ENCODE assay signal across 12 cellular contexts in genomic region chr1:161199506-161200119, GRCh38. TPM values are rescaled to one million over a fixed set of nuclear protein-coding genes. Genes with fewer than 3 reads are reported as not detected.
DNase-seq lines count a peak whose midpoint lies in the region; ATAC-seq, FAIRE-seq and TF ChIP-seq lines count a peak whose summit lies in the region.
"Had no signal": no experiment of that assay in that cellular context is flagged by ENCODE, and none has a peak within 500 bp of the region (broad histone marks: within the 10 kb centered on the region; RNA-seq: fewer than 3 reads in every experiment).

No MANE protein-coding gene starts in this region.

- H4K20me1 ChIP-seq in SK-N-SH (ENCODE audit: insufficient read depth) (no peaks in the 10 kb centered on the region), HepG2 (ENCODE audit: insufficient read depth, low read length) (no peaks in the 10 kb centered on the region)

- no peak for TF ChIP-seq POLR2A in HepG2 (IDR thresholded peaks at IDR 0.05; ENCODE audit: insufficient read depth in 1 of 2, low read depth in 2 of 2, low read length in 2 of 2)

- TF ChIP-seq EP300 in SK-N-SH (IDR thresholded peaks at IDR 0.05; ENCODE audit: borderline replicate concordance in 1 of 2, low read depth in 1 of 2, low read length in 1 of 2) (no peak), HepG2 (IDR thresholded peaks at IDR 0.05; ENCODE audit: low read depth in 2 of 2, low read length in 2 of 2) (no peak), HepG2 (CRISPR knock-in tag; IDR thresholded peaks at IDR 0.05; ENCODE audit: borderline replicate concordance) (no peak)

- H3K9ac ChIP-seq in SK-N-SH: no peak overlapping the region
- H3K9ac ChIP-seq in HepG2 (ENCODE audit: insufficient read depth, low read depth, low read length): peak overlapping the region; percentile 56; the same call in 1 of the 2 replicates
- peak overlapping the region in 1 of 2 donors; percentile 80 for H3K9ac ChIP-seq in stomach smooth muscle (ENCODE audit: low read length in 2 of 2)

- H3K36me3 ChIP-seq in SK-N-SH (replicated peaks in 1 of 2; ENCODE audit: control insufficient read depth in 1 of 2, insufficient read depth in 2 of 2, low read length in 1 of 2): peaks cover 10 to 15% of the 10 kb centered on the region in 2 experiments
- H3K36me3 ChIP-seq in HepG2 (replicated peaks in 1 of 2; ENCODE audit: control insufficient read depth in 1 of 2, insufficient read depth in 2 of 2, low read length in 2 of 2): peaks cover 0 to 14% of the 10 kb centered on the region in 2 experiments; a peak in 3 of 5 replicates
- peaks cover 0 to 13% of the 10 kb centered on the region in 2 donors for H3K36me3 ChIP-seq in stomach smooth muscle (ENCODE audit: control insufficient read depth in 2 of 2, insufficient read depth in 2 of 2, low read length in 2 of 2)

- TF ChIP-seq CTCF in SK-N-SH (IDR thresholded peaks at IDR 0.05) (no peak), HepG2 (CRISPR knock-in tag; IDR thresholded peaks at IDR 0.05) (no peak)

- peak overlapping the region; percentile 79; the same call in 1 of the 2 replicates for H3K4me2 ChIP-seq in SK-N-SH
- peak overlapping the region; percentile 98 for H3K4me2 ChIP-seq in HepG2 (ENCODE audit: low read depth, low read length)

- TF ChIP-seq RAD21 in SK-N-SH (IDR thresholded peaks at IDR 0.05; ENCODE audit: low read length): no peak
- no peak for TF ChIP-seq RAD21 in HepG2 (CRISPR knock-in tag; IDR thresholded peaks at IDR 0.05)

- no peaks in the 10 kb centered on the region for H3K27me3 ChIP-seq in SK-N-SH (ENCODE audit: insufficient read depth)
- H3K27me3 ChIP-seq in HepG2 (ENCODE audit: control insufficient read depth in 1 of 2, insufficient read depth in 2 of 2, low read length in 2 of 2): no peaks in the 10 kb centered on the region; a peak in 1 of 5 replicates
- no peaks in the 10 kb centered on the region for H3K27me3 ChIP-seq in stomach smooth muscle (ENCODE audit: control insufficient read depth in 1 of 2, insufficient read depth in 2 of 2, low read length in 2 of 2)
- H3K27me3 ChIP-seq: SJSA1 had no signal

- no peaks in the 10 kb centered on the region for H3K9me3 ChIP-seq in SK-N-SH
- H3K9me3 ChIP-seq in HepG2 (ENCODE audit: low read length): no peaks in the 10 kb centered on the region
- H3K9me3 ChIP-seq in stomach smooth muscle (ENCODE audit: control insufficient read depth in 2 of 2, low read length in 2 of 2): no peaks in the 10 kb centered on the region
- H3K9me3 ChIP-seq: SJSA1 had no signal

- POLR2A ChIA-PET in SK-N-SH (lab: Yijun Ruan, JAX): no interaction called here
- POLR2A ChIA-PET in HepG2 (lab: Yijun Ruan, JAX): interaction anchor here (1.2 to 3.5 kb wide), 7 partner anchors 19 to 190 kb away, joined by 3 to 44 read pairs (median 8); partner anchors contain the start of genes APOA2, CFAP126, SDHC and TOMM40L

- DNase-seq in SK-N-SH: no peak
- no peak for DNase-seq in HepG2 (ENCODE audit: low spot score)
- no peak for DNase-seq in urothelium cell line (ENCODE audit: low spot score)
- DNase-seq in stimulated activated CD4-positive, alpha-beta T cell treated with anti-CD3 and anti-CD28 coated beads, Interleukin-4, amount 100 ng/mL, for 1 hour: no peak

- CTCF ChIA-PET in SK-N-SH (lab: Yijun Ruan, JAX): interaction anchor here (2.0 to 3.2 kb wide), 2 partner anchors 27 to 33 kb away, joined by 7 to 13 read pairs; partner anchors contain the start of genes PPOX and TOMM40L
- CTCF ChIA-PET in HepG2 (lab: Yijun Ruan, JAX; ENCODE audit: low intra/inter-chr PET ratio, low total read pairs): no interaction called here

- H3K79me2 ChIP-seq in SK-N-SH (ENCODE audit: insufficient read depth) (peaks cover 24% of the 10 kb centered on the region), HepG2 (ENCODE audit: insufficient read depth, low read length) (peaks cover 20% of the 10 kb centered on the region)

- H3K4me3 ChIP-seq in SK-N-SH (ENCODE audit: low read depth in 2 of 2, low read length in 1 of 2) (no peak overlapping the region), HepG2 (replicated peaks in 1 of 3; ENCODE audit: insufficient read depth in 1 of 3, low read depth in 2 of 3, low read length in 3 of 3) (peak overlapping the region; percentile 23 to 85 (median 56); a peak in 5 of 6 replicates), stomach smooth muscle (ENCODE audit: low read length in 2 of 2) (peak overlapping the region in 1 of 2 donors; percentile 34)
- H3K4me3 ChIP-seq: GM12878, SJSA1 had no signal

- peak overlapping the region; percentile 94; the same call in 1 of the 2 replicates for H2AFZ ChIP-seq in SK-N-SH (ENCODE audit: low read depth)
- H2AFZ ChIP-seq in HepG2 (ENCODE audit: low read length): no peak overlapping the region

- no peaks in the 10 kb centered on the region for H3K9me2 ChIP-seq in SK-N-SH

- peaks cover 8% of the 10 kb centered on the region for H3F3A ChIP-seq in SK-N-SH (replicated peaks; ENCODE audit: insufficient read depth)

- no peak for ATAC-seq in SK-N-SH treated with all-trans-retinoic acid at 6 μM for 48 hours
- ATAC-seq in HepG2: no peak
- ATAC-seq in GM21360 (IDR thresholded peaks at IDR 0.05; ENCODE audit: unreplicated experiment): no peak
- ATAC-seq: GM12878 had no signal

- no TSS peak for BruUV-seq in HepG2 (replicated peaks; lab: Mats Ljungman, UMichigan)

- no peak for FAIRE-seq in HepG2 (lab: Jason Lieb, UNC)
- FAIRE-seq in urothelium cell line (lab: Jason Lieb, UNC): no peak
- FAIRE-seq: A204.1, GM12878 had no signal

- H3K4me1 ChIP-seq in SK-N-SH (ENCODE audit: control insufficient read depth in 1 of 2, insufficient read depth in 2 of 2, low read depth in 1 of 2, low read length in 1 of 2): peaks cover 33 to 77% of the 10 kb centered on the region in 2 experiments
- peaks cover 74% of the 10 kb centered on the region for H3K4me1 ChIP-seq in HepG2 (ENCODE audit: insufficient read depth, low read length)
- peaks cover 69% of the 10 kb centered on the region for H3K4me1 ChIP-seq in stomach smooth muscle (ENCODE audit: control insufficient read depth, insufficient read depth, low read length)

- intact Hi-C loops in HepG2 (cut with micrococcal nuclease; ENCODE audit: unreplicated experiment): no loop called here

- H3K27ac ChIP-seq in SK-N-SH (ENCODE audit: low read depth in 2 of 2, low read length in 1 of 2) (peak overlapping the region in 1 of 2 experiments; percentile 99; a peak in 2 of 4 replicates), adipose tissue (ENCODE audit: low read depth, low read length) (peak overlapping the region; percentile 97), HepG2 (ENCODE audit: extremely low read length, insufficient read depth, low read length) (no peak overlapping the region), stomach smooth muscle (ENCODE audit: low read length) (peak overlapping the region; percentile 99)
- H3K27ac ChIP-seq: SJSA1 had no signal

- in situ Hi-C loops in HepG2 (cut with HindIII; ENCODE audit: extremely low pct_ligation_motif_present, low pct_unique_long_range_greater_than_20kb): loop anchor here (5.0 kb wide), 1 partner anchor 183 kb away; no protein-coding TSS in a partner anchor

- 69% methylated on average over 5 of the region's 5 CpGs for WGBS in SK-N-SH (ENCODE audit: low lambda C conversion rate)
- 22 to 59% (median 38%) methylated on average over 5 of the region's 5 CpGs for WGBS in adipose tissue, 3 donors
- WGBS in HepG2 (ENCODE audit: low lambda C conversion rate): 57% methylated on average over 5 of the region's 5 CpGs

RNA-seq across cellular contexts. Expression of gene ADAMTS4, which starts 0.8 kb away (rescaled TPM):
- polyA plus RNA-seq in SK-N-SH (2012; rRNA removed) (1.2 and 1.6 TPM in 2 replicates), adipose tissue (100 to 1,000 TPM in 1 of 3 donors, 10 to 100 TPM in 1, 1 to 10 TPM in 1; 5.9 to 188 (median 37.3) TPM), HepG2 (2011; rRNA removed) (0.51 and 0.56 TPM in 2 replicates)
- 0.59 and 1.0 TPM in 2 replicates for polyA plus RNA-seq in SK-N-SH (2012; cell fraction: cytosol; rRNA removed)
- polyA plus RNA-seq in SK-N-SH (2012; cell fraction: nucleus; rRNA removed): 1.5 and 2.0 TPM in 2 replicates
- total RNA-seq in HepG2 (2016; rRNA removed; fragmentation: Illumina TruSeq; extraction: Trizol): 0.73 and 1.7 TPM in 2 replicates
- total RNA-seq in HepG2 (2016; cell fraction: cytosol; rRNA removed; fragmentation: Illumina TruSeq; extraction: Trizol; ENCODE audit: low read depth): 0.10 and 0.18 TPM in 2 replicates
- total RNA-seq in HepG2 (2016; cell fraction: insoluble cytoplasmic fraction; rRNA removed; fragmentation: Illumina TruSeq; extraction: Trizol): 0.56 and 0.93 TPM in 2 replicates
- total RNA-seq in HepG2 (2016; cell fraction: membrane; rRNA removed; fragmentation: Illumina TruSeq; extraction: Trizol): 0.14 and 0.62 TPM in 2 replicates
- 1.6 and 2.4 TPM in 2 replicates for total RNA-seq in HepG2 (2016; cell fraction: nucleus; rRNA removed; fragmentation: Illumina TruSeq; extraction: Trizol)
- 0.26 and 0.35 TPM in 2 replicates for polyA plus RNA-seq in HepG2 (2011; cell fraction: cytosol; rRNA removed)
- 1.1 and 1.3 TPM in 2 replicates for polyA plus RNA-seq in HepG2 (2011; cell fraction: nucleus; rRNA removed)
- polyA plus RNA-seq in HepG2 (2012): 0.31 and 0.45 TPM in 2 replicates
- 0.01 TPM in 1 of 2 replicates, not detected in the other for polyA plus RNA-seq in HepG2 (2016; cell fraction: cytosol; fragmentation: Illumina TruSeq; extraction: Trizol; ENCODE audit: low read depth)
- 0.37 and 0.45 TPM in 2 replicates for polyA plus RNA-seq in HepG2 (2016; cell fraction: insoluble cytoplasmic fraction; fragmentation: Illumina TruSeq; extraction: Trizol; ENCODE audit: low read depth)
- polyA plus RNA-seq in HepG2 (2016; cell fraction: membrane; fragmentation: Illumina TruSeq; extraction: Trizol; ENCODE audit: low read depth): 0.03 and 0.30 TPM in 2 replicates
- polyA plus RNA-seq in HepG2 (2016; cell fraction: nucleus; fragmentation: Illumina TruSeq; extraction: Trizol; ENCODE audit: insufficient read depth, low read depth): 1.0 and 2.5 TPM in 2 replicates
- 0.87 and 3.5 TPM in 2 replicates for polyA minus RNA-seq in HepG2 (2011; rRNA and poly(A)+ RNA removed; ENCODE audit: low replicate concordance)
- polyA minus RNA-seq in HepG2 (2011; cell fraction: cytosol; rRNA and poly(A)+ RNA removed): 0.69 and 0.97 TPM in 2 replicates
- polyA minus RNA-seq in HepG2 (2011; cell fraction: nucleus; rRNA and poly(A)+ RNA removed): 1.8 and 2.2 TPM in 2 replicates
- total RNA-seq: SJSA1 had no signal

RNA-seq across cellular contexts. Expression of gene NDUFS2, which starts 2.6 kb away (rescaled TPM):
- polyA plus RNA-seq in SK-N-SH (2012; rRNA removed): 203 and 210 TPM in 2 replicates
- polyA plus RNA-seq in SK-N-SH (2012; cell fraction: cytosol; rRNA removed): 190 and 238 TPM in 2 replicates
- 163 and 183 TPM in 2 replicates for polyA plus RNA-seq in SK-N-SH (2012; cell fraction: nucleus; rRNA removed)
- polyA plus RNA-seq in adipose tissue: 100 to 1,000 TPM in 1 of 3 donors, 10 to 100 TPM in 2; 68.4 to 163 (median 86.3) TPM
- total RNA-seq in HepG2 (2016; rRNA removed; fragmentation: Illumina TruSeq; extraction: Trizol): 118 and 129 TPM in 2 replicates
- 18.0 and 20.7 TPM in 2 replicates for total RNA-seq in HepG2 (2016; cell fraction: cytosol; rRNA removed; fragmentation: Illumina TruSeq; extraction: Trizol; ENCODE audit: low read depth)
- 121 and 133 TPM in 2 replicates for total RNA-seq in HepG2 (2016; cell fraction: insoluble cytoplasmic fraction; rRNA removed; fragmentation: Illumina TruSeq; extraction: Trizol)
- 28.4 and 30.2 TPM in 2 replicates for total RNA-seq in HepG2 (2016; cell fraction: membrane; rRNA removed; fragmentation: Illumina TruSeq; extraction: Trizol)
- 63.0 and 65.1 TPM in 2 replicates for total RNA-seq in HepG2 (2016; cell fraction: nucleus; rRNA removed; fragmentation: Illumina TruSeq; extraction: Trizol)
- 70.1 and 89.9 TPM in 2 replicates for polyA plus RNA-seq in HepG2 (2011; rRNA removed)
- polyA plus RNA-seq in HepG2 (2011; cell fraction: cytosol; rRNA removed): 52.3 and 72.4 TPM in 2 replicates
- polyA plus RNA-seq in HepG2 (2011; cell fraction: nucleus; rRNA removed): 87.4 and 104 TPM in 2 replicates
- 117 and 118 TPM in 2 replicates for polyA plus RNA-seq in HepG2 (2012)
- 14.3 and 16.0 TPM in 2 replicates for polyA plus RNA-seq in HepG2 (2016; cell fraction: cytosol; fragmentation: Illumina TruSeq; extraction: Trizol; ENCODE audit: low read depth)
- polyA plus RNA-seq in HepG2 (2016; cell fraction: insoluble cytoplasmic fraction; fragmentation: Illumina TruSeq; extraction: Trizol; ENCODE audit: low read depth): 134 and 145 TPM in 2 replicates
- 18.1 and 20.3 TPM in 2 replicates for polyA plus RNA-seq in HepG2 (2016; cell fraction: membrane; fragmentation: Illumina TruSeq; extraction: Trizol; ENCODE audit: low read depth)
- 89.9 and 92.0 TPM in 2 replicates for polyA plus RNA-seq in HepG2 (2016; cell fraction: nucleus; fragmentation: Illumina TruSeq; extraction: Trizol; ENCODE audit: insufficient read depth, low read depth)
- polyA minus RNA-seq in HepG2 (2011; rRNA and poly(A)+ RNA removed; ENCODE audit: low replicate concordance): 158 and 259 TPM in 2 replicates
- 53.5 and 76.1 TPM in 2 replicates for polyA minus RNA-seq in HepG2 (2011; cell fraction: cytosol; rRNA and poly(A)+ RNA removed)
- 67.2 and 85.7 TPM in 2 replicates for polyA minus RNA-seq in HepG2 (2011; cell fraction: nucleus; rRNA and poly(A)+ RNA removed)

RNA-seq across cellular contexts. Expression of gene FCER1G, which starts 15.5 kb away (rescaled TPM):
- polyA plus RNA-seq in SK-N-SH (2012; rRNA removed) (0.34 and 0.61 TPM in 2 replicates), adipose tissue (100 to 1,000 TPM in 2 of 3 donors, 10 to 100 TPM in 1; 28.6 to 258 (median 227) TPM), HepG2 (2011; rRNA removed) (4.7 and 6.4 TPM in 2 replicates)
- polyA plus RNA-seq in SK-N-SH (2012; cell fraction: cytosol; rRNA removed): 0.15 and 0.17 TPM in 2 replicates
- 1.1 and 1.2 TPM in 2 replicates for polyA plus RNA-seq in SK-N-SH (2012; cell fraction: nucleus; rRNA removed)
- total RNA-seq in HepG2 (2016; rRNA removed; fragmentation: Illumina TruSeq; extraction: Trizol): 1.3 and 1.5 TPM in 2 replicates
- 2.0 and 3.3 TPM in 2 replicates for total RNA-seq in HepG2 (2016; cell fraction: cytosol; rRNA removed; fragmentation: Illumina TruSeq; extraction: Trizol; ENCODE audit: low read depth)
- 0.74 and 1.1 TPM in 2 replicates for total RNA-seq in HepG2 (2016; cell fraction: insoluble cytoplasmic fraction; rRNA removed; fragmentation: Illumina TruSeq; extraction: Trizol)
- 0.87 and 1.3 TPM in 2 replicates for total RNA-seq in HepG2 (2016; cell fraction: membrane; rRNA removed; fragmentation: Illumina TruSeq; extraction: Trizol)
- total RNA-seq in HepG2 (2016; cell fraction: nucleus; rRNA removed; fragmentation: Illumina TruSeq; extraction: Trizol): 1.1 TPM in 1 of 2 replicates, not detected in the other
- 3.0 and 4.5 TPM in 2 replicates for polyA plus RNA-seq in HepG2 (2011; cell fraction: cytosol; rRNA removed)
- polyA plus RNA-seq in HepG2 (2011; cell fraction: nucleus; rRNA removed): 2.7 and 3.0 TPM in 2 replicates
- 2.5 and 4.9 TPM in 2 replicates for polyA plus RNA-seq in HepG2 (2012)
- 1.8 and 2.9 TPM in 2 replicates for polyA plus RNA-seq in HepG2 (2016; cell fraction: cytosol; fragmentation: Illumina TruSeq; extraction: Trizol; ENCODE audit: low read depth)
- polyA plus RNA-seq in HepG2 (2016; cell fraction: insoluble cytoplasmic fraction; fragmentation: Illumina TruSeq; extraction: Trizol; ENCODE audit: low read depth): 3.0 and 3.5 TPM in 2 replicates
- 2.1 and 3.2 TPM in 2 replicates for polyA plus RNA-seq in HepG2 (2016; cell fraction: membrane; fragmentation: Illumina TruSeq; extraction: Trizol; ENCODE audit: low read depth)
- polyA plus RNA-seq in HepG2 (2016; cell fraction: nucleus; fragmentation: Illumina TruSeq; extraction: Trizol; ENCODE audit: insufficient read depth, low read depth): 3.8 and 3.9 TPM in 2 replicates
- polyA minus RNA-seq in HepG2 (2011; rRNA and poly(A)+ RNA removed; ENCODE audit: low replicate concordance): 3.2 TPM in 1 of 2 replicates, not detected in the other
- polyA minus RNA-seq in HepG2 (2011; cell fraction: cytosol; rRNA and poly(A)+ RNA removed): 1.2 TPM in 1 of 2 replicates, not detected in the other
- polyA minus RNA-seq in HepG2 (2011; cell fraction: nucleus; rRNA and poly(A)+ RNA removed): 2.4 and 2.5 TPM in 2 replicates

RNA-seq across cellular contexts. Expression of gene B4GALT3, which starts 22.3 kb away (rescaled TPM):
- 50.5 and 56.5 TPM in 2 replicates for polyA plus RNA-seq in SK-N-SH (2012; rRNA removed)
- 36.4 and 47.7 TPM in 2 replicates for polyA plus RNA-seq in SK-N-SH (2012; cell fraction: cytosol; rRNA removed)
- polyA plus RNA-seq in SK-N-SH (2012; cell fraction: nucleus; rRNA removed): 60.0 and 75.7 TPM in 2 replicates
- polyA plus RNA-seq in adipose tissue: 10 to 100 TPM; 23.7 to 36.1 (median 26.4) TPM
- total RNA-seq in HepG2 (2016; rRNA removed; fragmentation: Illumina TruSeq; extraction: Trizol): 26.7 and 35.6 TPM in 2 replicates
- total RNA-seq in HepG2 (2016; cell fraction: cytosol; rRNA removed; fragmentation: Illumina TruSeq; extraction: Trizol; ENCODE audit: low read depth): 39.7 and 51.0 TPM in 2 replicates
- 25.1 and 39.5 TPM in 2 replicates for total RNA-seq in HepG2 (2016; cell fraction: insoluble cytoplasmic fraction; rRNA removed; fragmentation: Illumina TruSeq; extraction: Trizol)
- 75.0 and 83.4 TPM in 2 replicates for total RNA-seq in HepG2 (2016; cell fraction: membrane; rRNA removed; fragmentation: Illumina TruSeq; extraction: Trizol)
- total RNA-seq in HepG2 (2016; cell fraction: nucleus; rRNA removed; fragmentation: Illumina TruSeq; extraction: Trizol): 20.7 and 25.9 TPM in 2 replicates
- 40.4 and 45.0 TPM in 2 replicates for polyA plus RNA-seq in HepG2 (2011; rRNA removed)
- 39.3 and 49.3 TPM in 2 replicates for polyA plus RNA-seq in HepG2 (2011; cell fraction: cytosol; rRNA removed)
- polyA plus RNA-seq in HepG2 (2011; cell fraction: nucleus; rRNA removed): 59.7 and 62.7 TPM in 2 replicates
- polyA plus RNA-seq in HepG2 (2012): 32.3 and 39.7 TPM in 2 replicates
- 63.3 and 71.3 TPM in 2 replicates for polyA plus RNA-seq in HepG2 (2016; cell fraction: cytosol; fragmentation: Illumina TruSeq; extraction: Trizol; ENCODE audit: low read depth)
- polyA plus RNA-seq in HepG2 (2016; cell fraction: insoluble cytoplasmic fraction; fragmentation: Illumina TruSeq; extraction: Trizol; ENCODE audit: low read depth): 30.8 and 33.0 TPM in 2 replicates
- polyA plus RNA-seq in HepG2 (2016; cell fraction: membrane; fragmentation: Illumina TruSeq; extraction: Trizol; ENCODE audit: low read depth): 80.0 and 82.5 TPM in 2 replicates
- 46.9 and 48.9 TPM in 2 replicates for polyA plus RNA-seq in HepG2 (2016; cell fraction: nucleus; fragmentation: Illumina TruSeq; extraction: Trizol; ENCODE audit: insufficient read depth, low read depth)
- 34.0 and 38.8 TPM in 2 replicates for polyA minus RNA-seq in HepG2 (2011; rRNA and poly(A)+ RNA removed; ENCODE audit: low replicate concordance)
- 15.9 and 20.7 TPM in 2 replicates for polyA minus RNA-seq in HepG2 (2011; cell fraction: cytosol; rRNA and poly(A)+ RNA removed)
- 11.6 and 17.4 TPM in 2 replicates for polyA minus RNA-seq in HepG2 (2011; cell fraction: nucleus; rRNA and poly(A)+ RNA removed)

RNA-seq across cellular contexts. Expression of gene APOA2, which starts 23.8 kb away (rescaled TPM):
- polyA plus RNA-seq in SK-N-SH (2012; rRNA removed): not detected in 2 replicates
- not detected in 2 replicates for polyA plus RNA-seq in SK-N-SH (2012; cell fraction: cytosol; rRNA removed)
- not detected in 2 replicates for polyA plus RNA-seq in SK-N-SH (2012; cell fraction: nucleus; rRNA removed)
- not detected for polyA plus RNA-seq in adipose tissue
- total RNA-seq in HepG2 (2016; rRNA removed; fragmentation: Illumina TruSeq; extraction: Trizol): 4,370 and 6,293 TPM in 2 replicates
- total RNA-seq in HepG2 (2016; cell fraction: cytosol; rRNA removed; fragmentation: Illumina TruSeq; extraction: Trizol; ENCODE audit: low read depth): 3,975 and 6,491 TPM in 2 replicates
- 4,472 and 6,358 TPM in 2 replicates for total RNA-seq in HepG2 (2016; cell fraction: insoluble cytoplasmic fraction; rRNA removed; fragmentation: Illumina TruSeq; extraction: Trizol)
- 3,955 and 6,101 TPM in 2 replicates for total RNA-seq in HepG2 (2016; cell fraction: membrane; rRNA removed; fragmentation: Illumina TruSeq; extraction: Trizol)
- total RNA-seq in HepG2 (2016; cell fraction: nucleus; rRNA removed; fragmentation: Illumina TruSeq; extraction: Trizol): 3,810 and 3,934 TPM in 2 replicates
- polyA plus RNA-seq in HepG2 (2011; rRNA removed): 18,293 and 18,774 TPM in 2 replicates
- polyA plus RNA-seq in HepG2 (2011; cell fraction: cytosol; rRNA removed): 17,633 and 21,546 TPM in 2 replicates
- polyA plus RNA-seq in HepG2 (2011; cell fraction: nucleus; rRNA removed): 4,893 and 6,777 TPM in 2 replicates
- polyA plus RNA-seq in HepG2 (2012): 14,747 and 16,401 TPM in 2 replicates
- polyA plus RNA-seq in HepG2 (2016; cell fraction: cytosol; fragmentation: Illumina TruSeq; extraction: Trizol; ENCODE audit: low read depth): 6,184 and 9,695 TPM in 2 replicates
- polyA plus RNA-seq in HepG2 (2016; cell fraction: insoluble cytoplasmic fraction; fragmentation: Illumina TruSeq; extraction: Trizol; ENCODE audit: low read depth): 5,809 and 5,829 TPM in 2 replicates
- polyA plus RNA-seq in HepG2 (2016; cell fraction: membrane; fragmentation: Illumina TruSeq; extraction: Trizol; ENCODE audit: low read depth): 5,233 and 7,551 TPM in 2 replicates
- polyA plus RNA-seq in HepG2 (2016; cell fraction: nucleus; fragmentation: Illumina TruSeq; extraction: Trizol; ENCODE audit: insufficient read depth, low read depth): 8,211 and 8,782 TPM in 2 replicates
- 2.8 and 6,464 TPM in 2 replicates for polyA minus RNA-seq in HepG2 (2011; rRNA and poly(A)+ RNA removed; ENCODE audit: low replicate concordance)
- polyA minus RNA-seq in HepG2 (2011; cell fraction: cytosol; rRNA and poly(A)+ RNA removed): 2,868 and 2,995 TPM in 2 replicates
- 1,031 and 1,480 TPM in 2 replicates for polyA minus RNA-seq in HepG2 (2011; cell fraction: nucleus; rRNA and poly(A)+ RNA removed)
- total RNA-seq: lower leg skin, SJSA1 had no signal
- polyA plus RNA-seq: GM12878 had no signal

Comparison
In these comparisons a context has a peak if more than half of its experiments do, and no peak if none do; other contexts are left out.
1. H3K4me3 ChIP-seq: peak in HepG2 (3 of 3); none in SK-N-SH (0 of 2).